9 cellular contexts compared by ENCODE assay signal in genomic region chr20:17568045-17568788, GRCh38.
DNase-seq lines count a peak whose midpoint lies in the region; ATAC-seq lines count a peak whose summit lies in the region.
"Had no signal": no experiment of that assay in that cellular context is flagged by ENCODE, and none has a peak within 500 bp of the region (broad histone marks: within the 10 kb centered on the region; RNA-seq: fewer than 3 reads in every experiment).

No MANE protein-coding gene starts in this region.

- peaks cover 18% of the 10 kb centered on the region for H3K4me1 Mint-ChIP-seq in activated naive CD8-positive, alpha-beta T cell treated with anti-CD3 and anti-CD28 coated beads, Interleukin-2, amount 50 U/mL, for 24 hours

- no peaks in the 10 kb centered on the region for H3K36me3 ChIP-seq in subcutaneous abdominal adipose tissue (ENCODE audit: control insufficient read depth in 5 of 5, insufficient read depth in 5 of 5, low read length in 5 of 5)

- H3K27ac ChIP-seq in subcutaneous abdominal adipose tissue (ENCODE audit: low read depth, low read length), result peak overlapping the region; percentile 94

- ATAC-seq in activated naive CD8-positive, alpha-beta T cell treated with anti-CD3 and anti-CD28 coated beads, Interleukin-2, amount 50 U/mL, for 24 hours, result no peak
- ATAC-seq in HG02973 (IDR thresholded peaks at IDR 0.05; ENCODE audit: unreplicated experiment) (no peak), HG03520 (IDR thresholded peaks at IDR 0.05; ENCODE audit: unreplicated experiment) (no peak)
- ATAC-seq: activated CD4-positive, CD25-positive, alpha-beta regulatory T cell treated with anti-CD3 and anti-CD28 coated beads, Interleukin-2, amount 50 U/mL, for 24 hours had no signal

- H3K4me1 ChIP-seq in subcutaneous abdominal adipose tissue (ENCODE audit: control insufficient read depth in 5 of 5, insufficient read depth in 5 of 5, low read length in 5 of 5), result peaks cover 5 to 31% (median 27%) of the 10 kb centered on the region in 5 donors

- H3K36me3 Mint-ChIP-seq in activated naive CD8-positive, alpha-beta T cell treated with anti-CD3 and anti-CD28 coated beads, Interleukin-2, amount 50 U/mL, for 24 hours (ENCODE audit: low read depth), result peaks cover 2% of the 10 kb centered on the region

- peaks cover 13% of the 10 kb centered on the region for H3K27me3 Mint-ChIP-seq in activated naive CD8-positive, alpha-beta T cell treated with anti-CD3 and anti-CD28 coated beads, Interleukin-2, amount 50 U/mL, for 24 hours

- H3K9ac ChIP-seq in subcutaneous abdominal adipose tissue (ENCODE audit: low read length in 5 of 5), result peak overlapping the region in 4 of 5 donors; percentile 43 to 69 (median 54)

- no peaks in the 10 kb centered on the region for H3K27me3 ChIP-seq in subcutaneous abdominal adipose tissue (ENCODE audit: control insufficient read depth in 5 of 5, insufficient read depth in 4 of 5, low read length in 5 of 5)

- no peaks in the 10 kb centered on the region for H3K9me3 Mint-ChIP-seq in activated naive CD8-positive, alpha-beta T cell treated with anti-CD3 and anti-CD28 coated beads, Interleukin-2, amount 50 U/mL, for 24 hours

- no peaks in the 10 kb centered on the region for H3K9me3 ChIP-seq in subcutaneous abdominal adipose tissue (ENCODE audit: control insufficient read depth in 5 of 5, low read length in 5 of 5)

- H3K4me3 ChIP-seq in subcutaneous abdominal adipose tissue (ENCODE audit: low read depth in 1 of 5, low read length in 5 of 5), result peak overlapping the region in 3 of 5 donors; percentile 4 to 94 (median 86)

- H3K4me3 Mint-ChIP-seq in activated naive CD8-positive, alpha-beta T cell treated with anti-CD3 and anti-CD28 coated beads, Interleukin-2, amount 50 U/mL, for 24 hours, result peak overlapping the region; percentile 58

- H3K27ac Mint-ChIP-seq in activated naive CD8-positive, alpha-beta T cell treated with anti-CD3 and anti-CD28 coated beads, Interleukin-2, amount 50 U/mL, for 24 hours, result peak overlapping the region; percentile 41

- DNase-seq in NCI-H82 (lab: John Stamatoyannopoulos, UW) (peak; percentile 12), NCI-H82 treated with DMSO at 0.1 percent for 48 hours (lab: John Stamatoyannopoulos, UW; ENCODE audit: unreplicated experiment) (no peak), islet precursor cell (peak; percentile 87), NCI-H128 (lab: John Stamatoyannopoulos, UW; ENCODE audit: unreplicated experiment) (no peak)
- no peak for DNase-seq in activated naive CD8-positive, alpha-beta T cell treated with anti-CD3 and anti-CD28 coated beads, Interleukin-2, amount 50 U/mL, for 24 hours

Comparison
In these comparisons a context has a peak if more than half of its experiments do, and no peak if none do; other contexts are left out.
1. DNase-seq: peak in NCI-H82 (single experiment) and islet precursor cell (single experiment); none in NCI-H82 treated with DMSO at 0.1 percent for 48 hours (single experiment), activated naive CD8-positive, alpha-beta T cell treated with anti-CD3 and anti-CD28 coated beads, Interleukin-2, amount 50 U/mL, for 24 hours (single experiment) and NCI-H128 (single experiment).